23 cellular contexts compared by ENCODE assay signal in genomic region chr20:34552569-34552968, GRCh38. TPM values are rescaled to one million over a fixed set of nuclear protein-coding genes. Genes with fewer than 3 reads are reported as not detected.
DNase-seq lines count a peak whose midpoint lies in the region; ATAC-seq and TF ChIP-seq lines count a peak whose summit lies in the region.
"Had no signal": no experiment of that assay in that cellular context is flagged by ENCODE, and none has a peak within 500 bp of the region (broad histone marks: within the 10 kb centered on the region; RNA-seq: fewer than 3 reads in every experiment).

No MANE protein-coding gene starts in this region.

- no peak overlapping the region for H3K4ac ChIP-seq in neuronal stem cell (ENCODE audit: low read length)

- H3K9me3 ChIP-seq in left ventricle myocardium inferior (replicated peaks): no peaks in the 10 kb centered on the region
- H3K9me3 ChIP-seq in neuronal stem cell (replicated peaks in 1 of 2; ENCODE audit: control insufficient read depth in 2 of 2, insufficient read depth in 1 of 2, low read depth in 1 of 2, low read length in 2 of 2): peaks cover 0 to 2% of the 10 kb centered on the region in 2 donors
- H3K9me3 ChIP-seq in CD4-positive, alpha-beta T cell (ENCODE audit: control insufficient read depth, low read length): no peaks in the 10 kb centered on the region
- H3K9me3 ChIP-seq: Caco-2, SJCRH30 had no signal

- no peak overlapping the region for H4K91ac ChIP-seq in neuronal stem cell (ENCODE audit: low read depth, low read length, poor library complexity)

- H4K8ac ChIP-seq in neuronal stem cell (ENCODE audit: low read depth, low read length): no peak overlapping the region

- H3K4me2 ChIP-seq in neuronal stem cell (ENCODE audit: insufficient read depth, low read length, poor library complexity, severe bottlenecking): no peak overlapping the region

- H2BK15ac ChIP-seq in neuronal stem cell (ENCODE audit: low read length): no peak overlapping the region

- no peak overlapping the region for H2BK120ac ChIP-seq in neuronal stem cell (ENCODE audit: low read depth, low read length)

- H3K27me3 ChIP-seq in left ventricle myocardium inferior (ENCODE audit: low read depth) (no peaks in the 10 kb centered on the region), neuronal stem cell (ENCODE audit: control insufficient read depth in 3 of 3, insufficient read depth in 3 of 3, low read depth in 1 of 3, low read length in 3 of 3) (no peaks in the 10 kb centered on the region)
- no peaks in the 10 kb centered on the region for H3K27me3 ChIP-seq in CD4-positive, alpha-beta T cell (ENCODE audit: control insufficient read depth, insufficient read depth, low read length)
- H3K27me3 ChIP-seq: SJCRH30 had no signal

- DNase-seq in left ventricle myocardium inferior (no peak), Right ventricle myocardium inferior (ENCODE audit: missing footprints) (no peak), neuronal stem cell (ENCODE audit: low spot score) (no peak)
- no peak for DNase-seq in CD4-positive, alpha-beta T cell
- DNase-seq: Caco-2; CD8-positive, alpha-beta T cell; DMS 273 treated with DMSO at 0.1 percent for 48 hours; DMS79; GDM1; KBM-7; MV-4-11; NCI-H1105; NCI-H146; NCI-H1930; NCI-H446; NCI-H524 treated with DMSO at 0.1 percent for 48 hours; NCI-H774; SJCRH30 had no signal

- H3K27me3 Mint-ChIP-seq in activated T-helper 17 cell treated with anti-CD3 and anti-CD28 coated beads, Interleukin-2, amount 50 U/mL, for 72 hours: no peaks in the 10 kb centered on the region
- no peaks in the 10 kb centered on the region for H3K27me3 Mint-ChIP-seq in CD4-positive, alpha-beta T cell

- H2BK12ac ChIP-seq in neuronal stem cell (ENCODE audit: low read length): no peak overlapping the region

- peaks cover 4% of the 10 kb centered on the region for H3K4me1 Mint-ChIP-seq in activated T-helper 17 cell treated with anti-CD3 and anti-CD28 coated beads, Interleukin-2, amount 50 U/mL, for 72 hours
- peaks cover 5% of the 10 kb centered on the region for H3K4me1 Mint-ChIP-seq in CD4-positive, alpha-beta T cell (ENCODE audit: low read depth)

- no peak overlapping the region for H3K4me3 Mint-ChIP-seq in activated T-helper 17 cell treated with anti-CD3 and anti-CD28 coated beads, Interleukin-2, amount 50 U/mL, for 72 hours
- no peak overlapping the region for H3K4me3 Mint-ChIP-seq in CD4-positive, alpha-beta T cell
- H3K4me3 Mint-ChIP-seq: CD8-positive, alpha-beta T cell had no signal

- no CpG with 5 or more reads among the region's 6 CpGs for WGBS in neuronal stem cell (ENCODE audit: extremely low coverage in 2 of 2, insufficient read length in 2 of 2, insufficient replicate concordance in 1 of 2), 2 donors

- H3K4me3 ChIP-seq in left ventricle myocardium inferior: no peak overlapping the region
- no peak overlapping the region for H3K4me3 ChIP-seq in neuronal stem cell (ENCODE audit: low read length in 2 of 2)
- H3K4me3 ChIP-seq: GM12878, SJCRH30 had no signal

- intact Hi-C loops in left ventricle myocardium inferior (cut with micrococcal nuclease): no loop called here
- intact Hi-C loops in Right ventricle myocardium inferior (cut with DNase I): no loop called here
- intact Hi-C loops in CD4-positive, alpha-beta T cell (cut with DNase I, micrococcal nuclease): no loop called here

- H3K23ac ChIP-seq in neuronal stem cell (ENCODE audit: low read depth, low read length, poor library complexity): no peak overlapping the region

- no peaks in the 10 kb centered on the region for H3K9me3 Mint-ChIP-seq in activated T-helper 17 cell treated with anti-CD3 and anti-CD28 coated beads, Interleukin-2, amount 50 U/mL, for 72 hours
- no peaks in the 10 kb centered on the region for H3K9me3 Mint-ChIP-seq in CD4-positive, alpha-beta T cell
- H3K9me3 Mint-ChIP-seq: CD8-positive, alpha-beta T cell had no signal

- H3K4me1 ChIP-seq in left ventricle myocardium inferior: peaks cover 14% of the 10 kb centered on the region
- peaks cover 0 to 2% of the 10 kb centered on the region in 2 donors for H3K4me1 ChIP-seq in neuronal stem cell (ENCODE audit: control insufficient read depth in 2 of 2, insufficient read depth in 1 of 2, low read depth in 1 of 2, low read length in 2 of 2)
- H3K4me1 ChIP-seq: Caco-2 had no signal

- ATAC-seq in Right ventricle myocardium inferior (no peak), GM21515 (IDR thresholded peaks at IDR 0.05; ENCODE audit: unreplicated experiment) (no peak), HG03442 (IDR thresholded peaks at IDR 0.05; ENCODE audit: unreplicated experiment) (no peak)
- ATAC-seq in activated T-helper 17 cell treated with anti-CD3 and anti-CD28 coated beads, Interleukin-2, amount 50 U/mL, for 72 hours (replicated peaks): no peak
- no peak for ATAC-seq in CD4-positive, alpha-beta T cell (ENCODE audit: poor library complexity)
- ATAC-seq: CD8-positive, alpha-beta T cell; GM12878 had no signal

- no peak for TF ChIP-seq CTCF in left ventricle myocardium inferior (IDR thresholded peaks at IDR 0.05; ENCODE audit: borderline replicate concordance)
- TF ChIP-seq CTCF in CD4-positive, alpha-beta T cell (IDR thresholded peaks at IDR 0.05): no peak

- H2BK5ac ChIP-seq in neuronal stem cell (ENCODE audit: low read length): no peak overlapping the region

- no peak overlapping the region for H2AK5ac ChIP-seq in neuronal stem cell (ENCODE audit: low read depth, low read length)

- H2AFZ ChIP-seq in neuronal stem cell (ENCODE audit: low read length): no peak overlapping the region

- no peak overlapping the region for H3K9ac ChIP-seq in neuronal stem cell (ENCODE audit: low read depth, low read length, poor library complexity)

- no peaks in the 10 kb centered on the region for H3K79me1 ChIP-seq in neuronal stem cell (ENCODE audit: low read depth, low read length)

- no peaks in the 10 kb centered on the region for H3K36me3 Mint-ChIP-seq in activated T-helper 17 cell treated with anti-CD3 and anti-CD28 coated beads, Interleukin-2, amount 50 U/mL, for 72 hours (ENCODE audit: low read depth)
- H3K36me3 Mint-ChIP-seq in CD4-positive, alpha-beta T cell (ENCODE audit: low read depth): no peaks in the 10 kb centered on the region
- H3K36me3 Mint-ChIP-seq: CD8-positive, alpha-beta T cell had no signal

- H3K36me3 ChIP-seq in left ventricle myocardium inferior: no peaks in the 10 kb centered on the region
- no peaks in the 10 kb centered on the region for H3K36me3 ChIP-seq in neuronal stem cell (replicated peaks in 1 of 2; ENCODE audit: control insufficient read depth in 2 of 2, insufficient read depth in 2 of 2, low read length in 2 of 2)
- H3K36me3 ChIP-seq: SJCRH30 had no signal

- POLR2A ChIA-PET in CD4-positive, alpha-beta T cell (lab: Charles Lee): no interaction called here

- H3K18ac ChIP-seq in neuronal stem cell (ENCODE audit: low read length): peak overlapping the region; percentile 31

- CTCF ChIA-PET in CD4-positive, alpha-beta T cell (lab: Charles Lee): no interaction called here

- H3K27ac Mint-ChIP-seq in activated T-helper 17 cell treated with anti-CD3 and anti-CD28 coated beads, Interleukin-2, amount 50 U/mL, for 72 hours: peak overlapping the region; percentile 24
- H3K27ac Mint-ChIP-seq in CD4-positive, alpha-beta T cell: no peak overlapping the region
- H3K27ac Mint-ChIP-seq: CD8-positive, alpha-beta T cell had no signal

- H3K27ac ChIP-seq in left ventricle myocardium inferior (replicated peaks) (peak overlapping the region; percentile 47), neuronal stem cell (replicated peaks; ENCODE audit: low read length) (no peak overlapping the region)
- no peak overlapping the region for H3K27ac ChIP-seq in CD4-positive, alpha-beta T cell (ENCODE audit: low read depth, low read length)
- H3K27ac ChIP-seq: SJCRH30 had no signal

- H3K14ac ChIP-seq in neuronal stem cell (ENCODE audit: low read length): peak overlapping the region; percentile 56

RNA-seq across cellular contexts. Expression of gene MAP1LC3A, which starts 5.9 kb away (rescaled TPM):
- total RNA-seq in left ventricle myocardium inferior: 110 TPM
- 112 TPM for total RNA-seq in Right ventricle myocardium inferior
- total RNA-seq in activated T-helper 17 cell treated with anti-CD3 and anti-CD28 coated beads, Interleukin-2, amount 50 U/mL, for 72 hours: 1 to 10 TPM; 4.5 to 4.6 TPM
- polyA plus RNA-seq in neuronal stem cell (2013, experiment 1 of 2): 10.4 TPM
- polyA plus RNA-seq in neuronal stem cell (2013, experiment 2 of 2): 10.7 TPM
- 10 to 100 TPM; 17.5 to 17.7 TPM for total RNA-seq in CD4-positive, alpha-beta T cell
- total RNA-seq: HT1080 had no signal

RNA-seq across cellular contexts. Expression of gene DYNLRB1, which starts 36.3 kb away (rescaled TPM):
- total RNA-seq in left ventricle myocardium inferior: 166 TPM
- total RNA-seq in Right ventricle myocardium inferior: 172 TPM
- 10 to 100 TPM; 72.0 to 85.0 TPM for total RNA-seq in activated T-helper 17 cell treated with anti-CD3 and anti-CD28 coated beads, Interleukin-2, amount 50 U/mL, for 72 hours
- polyA plus RNA-seq in neuronal stem cell (2013, experiment 1 of 2): 334 TPM
- polyA plus RNA-seq in neuronal stem cell (2013, experiment 2 of 2): 321 TPM
- total RNA-seq in CD4-positive, alpha-beta T cell: 10 to 100 TPM; 38.3 to 40.3 TPM
